10 cellular contexts compared by ENCODE assay signal in the genomic region with DNA sequence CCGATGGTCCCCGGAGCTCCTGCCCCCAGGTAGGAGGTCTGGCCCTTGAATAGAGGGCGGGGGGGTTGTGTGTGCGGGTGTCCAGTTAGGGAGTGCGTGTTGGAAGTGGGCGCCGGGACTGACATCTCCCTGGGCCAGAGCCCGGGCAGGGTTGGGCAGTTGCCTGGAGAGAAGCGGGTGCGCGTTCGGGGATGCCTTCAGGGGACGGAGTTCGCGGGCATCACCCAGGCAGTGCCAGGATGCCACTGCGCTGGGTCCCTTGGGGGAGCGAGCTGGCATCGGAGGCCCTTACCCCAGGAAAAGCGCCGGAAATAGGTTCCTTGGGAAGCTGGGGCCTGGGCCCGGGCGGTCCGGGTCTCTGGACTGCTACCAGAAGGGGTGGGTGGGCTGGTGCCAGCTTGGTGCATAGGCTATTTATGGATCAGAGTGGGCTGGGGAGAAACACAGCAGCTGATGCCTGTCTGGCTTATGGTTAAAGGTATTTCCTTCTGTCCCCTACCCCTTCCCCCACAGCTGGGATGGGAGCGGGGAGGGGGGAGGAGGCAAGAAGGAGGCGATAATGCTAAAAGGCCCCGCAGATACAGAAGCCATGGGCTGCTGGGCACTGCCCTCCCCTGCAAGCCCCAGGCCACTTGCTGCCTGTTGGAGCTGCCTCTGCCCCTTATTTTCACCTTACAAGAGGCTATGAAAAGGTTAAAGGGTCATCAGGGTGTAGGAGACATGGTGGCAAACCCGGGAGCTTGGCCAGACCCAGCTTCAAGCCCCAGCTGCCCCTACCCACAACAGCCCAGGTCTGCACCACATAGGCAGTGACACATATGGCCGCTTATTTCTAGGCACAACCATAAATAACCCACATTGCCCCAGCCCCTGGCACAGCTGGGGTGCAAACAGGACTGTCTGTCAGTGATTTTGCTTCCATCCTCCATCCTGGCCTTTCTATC. TPM values are rescaled to one million over a fixed set of nuclear protein-coding genes. Genes with fewer than 3 reads are reported as not detected.
A peak's percentile ranks its signal among the peaks of the same experiment; 100 is the strongest.
DNase-seq lines count a peak whose midpoint lies in the region; ATAC-seq and TF ChIP-seq lines count a peak whose summit lies in the region.
"Had no signal": no experiment of that assay in that cellular context is flagged by ENCODE, and none has a peak within 500 bp of the region (broad histone marks: within the 10 kb centered on the region; RNA-seq: fewer than 3 reads in every experiment).

No MANE protein-coding gene starts in this region.

- no peaks in the 10 kb centered on the region for H4K20me1 ChIP-seq in hepatocyte (ENCODE audit: insufficient read depth, poor library complexity, severe bottlenecking)

- DNase-seq in H7 (peak; percentile 71), hepatocyte (ENCODE audit: low spot score) (no peak), gastrocnemius medialis (no peak), NCI-H2227 treated with DMSO at 0.1 percent for 48 hours (lab: John Stamatoyannopoulos, UW) (no peak)
- DNase-seq in stimulated activated CD8-positive, alpha-beta memory T cell treated with anti-CD3 and anti-CD28 coated beads, Interleukin-4, amount 100 ng/mL, for 48 hours = no peak
- DNase-seq in activated CD8-positive, alpha-beta memory T cell treated with anti-CD3 and anti-CD28 coated beads, Interleukin-2, amount 50 U/mL, for 4 hours = no peak
- no peak for DNase-seq in activated CD4-positive, alpha-beta T cell treated with anti-CD3 and anti-CD28 coated beads for 1 hour
- DNase-seq: HCEC 1CT had no signal

- intact Hi-C loops in gastrocnemius medialis (cut with DNase I; ENCODE audit: low total_unique reads) = no loop called here

- TF ChIP-seq POLR2A in gastrocnemius medialis (IDR thresholded peaks at IDR 0.05) = no peak

- in situ Hi-C loops in gastrocnemius medialis (cut with MboI; ENCODE audit: low sequenced_read_pairs in 4 of 4) = loop anchor here in 1 of 4 donors (25.0 kb wide), 1 partner anchor 146 kb away; no protein-coding TSS in a partner anchor

- WGBS in hepatocyte (ENCODE audit: low lambda C conversion rate, missing lambda C conversion rate) = 36% methylated on average over 23 of the region's 28 CpGs

- H3K9me3 ChIP-seq in hepatocyte (ENCODE audit: low read depth) (no peaks in the 10 kb centered on the region), gastrocnemius medialis (no peaks in the 10 kb centered on the region)

- no peaks in the 10 kb centered on the region for H3K79me2 ChIP-seq in hepatocyte

- TF ChIP-seq CTCF in VCaP (conservative IDR thresholded peaks at IDR 0.05) (no peak), hepatocyte (IDR thresholded peaks at IDR 0.05; ENCODE audit: poor library complexity) (no peak), gastrocnemius medialis (IDR thresholded peaks at IDR 0.05 in 4 of 5, conservative IDR thresholded peaks at IDR 0.05 in 1 of 5) (no peak)

- H3K4me2 ChIP-seq in hepatocyte = peak overlapping the region; percentile 93

- H3K36me3 ChIP-seq in H7 (replicated peaks; ENCODE audit: control insufficient read depth, insufficient read depth, low read length) (no peaks in the 10 kb centered on the region), hepatocyte (replicated peaks; ENCODE audit: insufficient read depth, low read depth) (no peaks in the 10 kb centered on the region), gastrocnemius medialis (no peaks in the 10 kb centered on the region)

- no peaks in the 10 kb centered on the region for H3K9me2 ChIP-seq in hepatocyte (replicated peaks; ENCODE audit: insufficient read depth)

- H3K4me3 ChIP-seq in H7 (ENCODE audit: insufficient read depth, low read depth, low read length) (peak overlapping the region; percentile 62), hepatocyte (peak overlapping the region; percentile 33), gastrocnemius medialis (peak overlapping the region; percentile 38 to 47 (median 42))

- H2AFZ ChIP-seq in hepatocyte = peak overlapping the region; percentile 33

- peaks cover 4% of the 10 kb centered on the region for H3K4me1 ChIP-seq in hepatocyte (ENCODE audit: insufficient read depth)
- H3K4me1 ChIP-seq in gastrocnemius medialis = peaks cover 0 to 4% of the 10 kb centered on the region in 2 donors

- no peak for ATAC-seq in gastrocnemius medialis

- H3K27ac ChIP-seq in VCaP (peak overlapping the region; percentile 82; the same call in 1 of the 2 replicates), hepatocyte (no peak overlapping the region), gastrocnemius medialis (no peak overlapping the region)

- H3K27me3 ChIP-seq in H7 (ENCODE audit: control insufficient read depth, insufficient read depth, low read length) (peaks cover 20% of the 10 kb centered on the region), hepatocyte (peaks cover 14% of the 10 kb centered on the region), gastrocnemius medialis (peaks cover 11 to 21% (median 21%) of the 10 kb centered on the region in 3 donors)

RNA-seq across cellular contexts. Expression of a gene that starts 0.6 kb away (rescaled TPM):
- 3.4 and 4.9 TPM in 2 replicates for total RNA-seq in H7 (2014; rRNA removed; shearing (Covaris generic))
- total RNA-seq in hepatocyte (0.37 TPM in 1 of 2 replicates, not detected in the other), gastrocnemius medialis (not detected)
- 0.05 and 0.33 TPM in 2 replicates for polyA plus RNA-seq in hepatocyte
- total RNA-seq: glomerular endothelial cell had no signal

RNA-seq across cellular contexts. Expression of a gene that starts 40.6 kb away (rescaled TPM):
- total RNA-seq in H7 (2014; rRNA removed; shearing (Covaris generic)) = 2,577 and 3,167 TPM in 2 replicates
- 1,824 and 2,302 TPM in 2 replicates for total RNA-seq in hepatocyte
- 518 and 544 TPM in 2 replicates for polyA plus RNA-seq in hepatocyte
- 1,000 to 10,000 TPM; 1,471 to 2,243 (median 1,775) TPM for total RNA-seq in gastrocnemius medialis
